In genomic region chr20:47175501-47175900, GRCh38 we compare ENCODE assay signal across 15 cellular contexts.
"Had no signal": no experiment of that assay in that cellular context is flagged by ENCODE, and none has a peak within 500 bp of the region (broad histone marks: within the 10 kb centered on the region; RNA-seq: fewer than 3 reads in every experiment).

No MANE protein-coding gene starts in this region.

- H3K4me1 ChIP-seq: breast epithelium had no signal

- H3K27ac Mint-ChIP-seq: activated CD4-positive, alpha-beta T cell treated with anti-CD3 and anti-CD28 coated beads for 36 hours; activated CD8-positive, alpha-beta T cell treated with anti-CD3 and anti-CD28 coated beads for 36 hours; activated naive CD8-positive, alpha-beta T cell treated with anti-CD3 and anti-CD28 coated beads, Interleukin-2, amount 10 ng/mL, durations not matched to agents 7 days and 5 days; activated T-cell treated with anti-CD3 and anti-CD28 coated beads, Interleukin-2, amount 50 U/mL, for 72 hours; naive B cell had no signal

- H3K9me3 ChIP-seq: breast epithelium, sigmoid colon had no signal

- H3K4me3 ChIP-seq: breast epithelium, sigmoid colon had no signal

- H3K36me3 Mint-ChIP-seq: activated naive CD8-positive, alpha-beta T cell treated with anti-CD3 and anti-CD28 coated beads, Interleukin-2, amount 10 ng/mL, durations not matched to agents 7 days and 5 days had no signal

- H3K4me3 Mint-ChIP-seq: activated CD4-positive, alpha-beta T cell treated with anti-CD3 and anti-CD28 coated beads for 36 hours; activated CD8-positive, alpha-beta T cell treated with anti-CD3 and anti-CD28 coated beads for 36 hours; activated naive CD8-positive, alpha-beta T cell treated with anti-CD3 and anti-CD28 coated beads, Interleukin-2, amount 10 ng/mL, durations not matched to agents 7 days and 5 days; activated T-cell treated with anti-CD3 and anti-CD28 coated beads, Interleukin-2, amount 50 U/mL, for 72 hours; naive B cell had no signal

- H3K4me1 Mint-ChIP-seq: activated CD4-positive, alpha-beta T cell treated with anti-CD3 and anti-CD28 coated beads for 36 hours; activated naive CD8-positive, alpha-beta T cell treated with anti-CD3 and anti-CD28 coated beads, Interleukin-2, amount 10 ng/mL, durations not matched to agents 7 days and 5 days; naive B cell had no signal

- DNase-seq: activated CD4-positive, alpha-beta T cell treated with anti-CD3 and anti-CD28 coated beads for 36 hours; activated CD8-positive, alpha-beta memory T cell treated with anti-CD3 and anti-CD28 coated beads, Interleukin-2, amount 50 U/mL, for 4 hours; activated CD8-positive, alpha-beta T cell treated with anti-CD3 and anti-CD28 coated beads for 36 hours; activated gamma-delta T cell treated with Interleukin-2 at 50 U/mL for 16 hours; activated naive CD8-positive, alpha-beta T cell treated with anti-CD3 and anti-CD28 coated beads, Interleukin-2, amount 10 ng/mL, durations not matched to agents 7 days and 5 days; activated T-cell treated with anti-CD3 and anti-CD28 coated beads, Interleukin-2, amount 50 U/mL, for 72 hours; anterior cingulate cortex; naive B cell; sigmoid colon; stimulated activated CD4-positive, alpha-beta T cell treated with anti-CD3 and anti-CD28 coated beads, Interleukin-12 subunit alpha, Interleukin-12 subunit beta, amount 100 ng/mL, for 4 hours; stimulated activated naive CD8-positive, alpha-beta T cell treated with anti-CD3 and anti-CD28 coated beads, Interleukin-15, Interleukin-2, amounts not matched to agents 100 U/mL and 50 U/mL, for 24 hours; T-helper 1 cell; WERI-Rb-1 had no signal

- H3K27me3 ChIP-seq: breast epithelium, sigmoid colon had no signal

- H3K36me3 ChIP-seq: breast epithelium, sigmoid colon had no signal

- ATAC-seq: activated CD4-positive, alpha-beta T cell treated with anti-CD3 and anti-CD28 coated beads for 36 hours; activated CD8-positive, alpha-beta T cell treated with anti-CD3 and anti-CD28 coated beads for 36 hours; activated T-cell treated with anti-CD3 and anti-CD28 coated beads, Interleukin-2, amount 50 U/mL, for 72 hours; stimulated activated naive CD8-positive, alpha-beta T cell treated with anti-CD3 and anti-CD28 coated beads, Interleukin-15, Interleukin-2, amounts not matched to agents 100 U/mL and 50 U/mL, for 24 hours had no signal

- H3K9me3 Mint-ChIP-seq: activated CD8-positive, alpha-beta T cell treated with anti-CD3 and anti-CD28 coated beads for 36 hours; activated naive CD8-positive, alpha-beta T cell treated with anti-CD3 and anti-CD28 coated beads, Interleukin-2, amount 10 ng/mL, durations not matched to agents 7 days and 5 days had no signal

- H3K27ac ChIP-seq: breast epithelium, epithelial cell of prostate, sigmoid colon, WERI-Rb-1 had no signal
